Comparison of ENCODE assay signal across 1 cellular context in the genomic region with DNA sequence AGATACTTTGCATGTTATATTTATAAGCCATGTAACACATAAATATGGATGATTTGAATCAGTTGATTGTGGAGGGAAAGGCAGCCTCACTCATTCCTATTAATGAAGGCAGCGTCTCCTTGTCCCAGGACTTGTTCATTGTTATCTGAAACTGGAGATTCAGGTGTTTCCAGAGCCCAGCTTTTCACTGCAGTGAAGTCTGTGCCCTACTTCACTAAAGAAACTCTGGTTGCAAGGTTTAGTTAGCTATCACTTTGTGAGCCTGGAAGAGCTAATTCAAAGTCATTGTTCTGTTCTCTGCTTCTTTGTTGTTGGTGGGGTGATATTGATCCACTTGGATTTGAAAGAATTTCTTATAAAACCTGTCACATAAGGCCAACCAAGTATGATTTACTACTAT.
TF ChIP-seq lines count a peak whose summit lies in the region.

No MANE protein-coding gene starts in this region.

TF ChIP-seq in GM12878, 131 proteins besides CTCF, POLR2A, EP300 and RAD21 (continued from another document):
- TF ChIP-seq, protein P1, sequence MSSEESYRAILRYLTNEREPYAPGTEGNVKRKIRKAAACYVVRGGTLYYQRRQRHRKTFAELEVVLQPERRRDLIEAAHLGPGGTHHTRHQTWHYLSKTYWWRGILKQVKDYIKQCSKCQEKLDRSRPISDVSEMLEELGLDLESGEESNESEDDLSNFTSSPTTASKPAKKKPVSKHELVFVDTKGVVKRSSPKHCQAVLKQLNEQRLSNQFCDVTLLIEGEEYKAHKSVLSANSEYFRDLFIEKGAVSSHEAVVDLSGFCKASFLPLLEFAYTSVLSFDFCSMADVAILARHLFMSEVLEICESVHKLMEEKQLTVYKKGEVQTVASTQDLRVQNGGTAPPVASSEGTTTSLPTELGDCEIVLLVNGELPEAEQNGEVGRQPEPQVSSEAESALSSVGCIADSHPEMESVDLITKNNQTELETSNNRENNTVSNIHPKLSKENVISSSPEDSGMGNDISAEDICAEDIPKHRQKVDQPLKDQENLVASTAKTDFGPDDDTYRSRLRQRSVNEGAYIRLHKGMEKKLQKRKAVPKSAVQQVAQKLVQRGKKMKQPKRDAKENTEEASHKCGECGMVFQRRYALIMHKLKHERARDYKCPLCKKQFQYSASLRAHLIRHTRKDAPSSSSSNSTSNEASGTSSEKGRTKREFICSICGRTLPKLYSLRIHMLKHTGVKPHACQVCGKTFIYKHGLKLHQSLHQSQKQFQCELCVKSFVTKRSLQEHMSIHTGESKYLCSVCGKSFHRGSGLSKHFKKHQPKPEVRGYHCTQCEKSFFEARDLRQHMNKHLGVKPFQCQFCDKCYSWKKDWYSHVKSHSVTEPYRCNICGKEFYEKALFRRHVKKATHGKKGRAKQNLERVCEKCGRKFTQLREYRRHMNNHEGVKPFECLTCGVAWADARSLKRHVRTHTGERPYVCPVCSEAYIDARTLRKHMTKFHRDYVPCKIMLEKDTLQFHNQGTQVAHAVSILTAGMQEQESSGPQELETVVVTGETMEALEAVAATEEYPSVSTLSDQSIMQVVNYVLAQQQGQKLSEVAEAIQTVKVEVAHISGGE (CRISPR knock-in tag; IDR thresholded peaks at IDR 0.05) = no peak
- TF ChIP-seq MTA3 (IDR thresholded peaks at IDR 0.05; ENCODE audit: borderline replicate concordance, low read length) = no peak
- TF ChIP-seq RB1 (IDR thresholded peaks at IDR 0.05; ENCODE audit: borderline replicate concordance) = no peak
- TF ChIP-seq, protein P2, sequence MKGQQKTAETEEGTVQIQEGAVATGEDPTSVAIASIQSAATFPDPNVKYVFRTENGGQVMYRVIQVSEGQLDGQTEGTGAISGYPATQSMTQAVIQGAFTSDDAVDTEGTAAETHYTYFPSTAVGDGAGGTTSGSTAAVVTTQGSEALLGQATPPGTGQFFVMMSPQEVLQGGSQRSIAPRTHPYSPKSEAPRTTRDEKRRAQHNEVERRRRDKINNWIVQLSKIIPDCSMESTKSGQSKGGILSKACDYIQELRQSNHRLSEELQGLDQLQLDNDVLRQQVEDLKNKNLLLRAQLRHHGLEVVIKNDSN (IDR thresholded peaks at IDR 0.05; ENCODE audit: borderline replicate concordance, extremely low read length, insufficient read depth, low read depth, low read length) = no peak
- no peak for TF ChIP-seq RAD51 (IDR thresholded peaks at IDR 0.05)
- TF ChIP-seq, protein P3, sequence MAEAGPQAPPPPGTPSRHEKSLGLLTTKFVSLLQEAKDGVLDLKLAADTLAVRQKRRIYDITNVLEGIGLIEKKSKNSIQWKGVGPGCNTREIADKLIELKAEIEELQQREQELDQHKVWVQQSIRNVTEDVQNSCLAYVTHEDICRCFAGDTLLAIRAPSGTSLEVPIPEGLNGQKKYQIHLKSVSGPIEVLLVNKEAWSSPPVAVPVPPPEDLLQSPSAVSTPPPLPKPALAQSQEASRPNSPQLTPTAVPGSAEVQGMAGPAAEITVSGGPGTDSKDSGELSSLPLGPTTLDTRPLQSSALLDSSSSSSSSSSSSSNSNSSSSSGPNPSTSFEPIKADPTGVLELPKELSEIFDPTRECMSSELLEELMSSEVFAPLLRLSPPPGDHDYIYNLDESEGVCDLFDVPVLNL (IDR thresholded peaks at IDR 0.05; ENCODE audit: low read depth, low read length) = no peak
- TF ChIP-seq, protein P4, sequence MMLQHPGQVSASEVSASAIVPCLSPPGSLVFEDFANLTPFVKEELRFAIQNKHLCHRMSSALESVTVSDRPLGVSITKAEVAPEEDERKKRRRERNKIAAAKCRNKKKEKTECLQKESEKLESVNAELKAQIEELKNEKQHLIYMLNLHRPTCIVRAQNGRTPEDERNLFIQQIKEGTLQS (IDR thresholded peaks at IDR 0.05; ENCODE audit: borderline replicate concordance, extremely low read depth, low read depth, low read length) = no peak
- no peak for TF ChIP-seq ZNF384 (IDR thresholded peaks at IDR 0.05; ENCODE audit: borderline replicate concordance, low read depth, low read length)
- TF ChIP-seq CREM (IDR thresholded peaks at IDR 0.05; ENCODE audit: low read depth) = no peak
